18 cellular contexts compared by ENCODE assay signal in genomic region chr3:158379517-158379916, GRCh38.
DNase-seq lines count a peak whose midpoint lies in the region; ATAC-seq, FAIRE-seq and TF ChIP-seq lines count a peak whose summit lies in the region.
"Had no signal": no experiment of that assay in that cellular context is flagged by ENCODE, and none has a peak within 500 bp of the region (broad histone marks: within the 10 kb centered on the region; RNA-seq: fewer than 3 reads in every experiment).

No MANE protein-coding gene starts in this region.

- no peaks in the 10 kb centered on the region for H3K27me3 Mint-ChIP-seq in neural crest cell (ENCODE audit: low read depth)
- H3K27me3 Mint-ChIP-seq in naive thymus-derived CD8-positive, alpha-beta T cell = no peaks in the 10 kb centered on the region
- H3K27me3 Mint-ChIP-seq: CD4-positive, alpha-beta T cell had no signal

- H3K9me3 Mint-ChIP-seq in neural crest cell = no peaks in the 10 kb centered on the region
- H3K9me3 Mint-ChIP-seq in naive thymus-derived CD8-positive, alpha-beta T cell = peaks cover 0 to 5% (median 0%) of the 10 kb centered on the region in 9 donors
- H3K9me3 Mint-ChIP-seq: CD4-positive, alpha-beta T cell had no signal

- no peak overlapping the region for H3K4me2 ChIP-seq in IMR-90 (ENCODE audit: low read depth, low read length)
- H3K4me2 ChIP-seq: BLaER1 had no signal

- H3K56ac ChIP-seq in IMR-90 (ENCODE audit: extremely low read depth, insufficient read depth, low read length) = no peak overlapping the region

- TF ChIP-seq POLR2A in IMR-90 (IDR thresholded peaks at IDR 0.05; ENCODE audit: low read depth, low read length) = no peak

- H3K9me1 ChIP-seq in IMR-90 (ENCODE audit: insufficient read depth, low read length) = no peaks in the 10 kb centered on the region

- no peak overlapping the region for H3K18ac ChIP-seq in IMR-90 (ENCODE audit: low read depth, low read length)

- H3K27me3 ChIP-seq in IMR-90 (ENCODE audit: control insufficient read depth, insufficient read depth, low read length) (no peaks in the 10 kb centered on the region), bronchial epithelial cell (ENCODE audit: control insufficient read depth, insufficient read depth, low read length) (no peaks in the 10 kb centered on the region)
- H3K27me3 ChIP-seq: BLaER1 had no signal

- no peak overlapping the region for H3K4me3 ChIP-seq in IMR-90 (ENCODE audit: insufficient read depth, low read depth, low read length)
- H3K4me3 ChIP-seq in bronchial epithelial cell (ENCODE audit: low read depth, low read length) = no peak overlapping the region
- H3K4me3 ChIP-seq: BLaER1 had no signal

- no peak overlapping the region for H3K14ac ChIP-seq in IMR-90 (replicated peaks; ENCODE audit: low read depth, low read length)

- intact Hi-C loops in IMR-90 (cut with micrococcal nuclease) = no loop called here

- DNase-seq in IMR-90 (no peak), MV-4-11 (lab: John Stamatoyannopoulos, UW) (peak; percentile 42), bronchial epithelial cell (ENCODE audit: low read depth) (peak; percentile 11), neural crest cell (ENCODE audit: low read depth, low spot score) (no peak), epidermal melanocyte (ENCODE audit: insufficient read length, low spot score) (no peak)
- DNase-seq in naive thymus-derived CD8-positive, alpha-beta T cell = no peak
- DNase-seq: CD4-positive, alpha-beta T cell; COR-L47; DMS79; MM.1S; NCI-H1105 treated with DMSO at 0.1 percent for 48 hours; NCI-H2029 treated with DMSO at 0.1 percent for 48 hours; NCI-H446; NCI-H526; OCI-M1 had no signal

- POLR2A ChIA-PET in IMR-90 (lab: Charles Lee; ENCODE audit: unreplicated experiment) = interaction anchor here (0.6 kb wide), 1 partner anchor 128 kb away, joined by 3 read pairs; no protein-coding TSS in a partner anchor
- POLR2A ChIA-PET in naive thymus-derived CD8-positive, alpha-beta T cell (lab: Charles Lee) = no interaction called here

- TF ChIP-seq CTCF in IMR-90 (conservative IDR thresholded peaks at IDR 0.05; ENCODE audit: low read depth, low read length) (no peak), bronchial epithelial cell (IDR thresholded peaks at IDR 0.05; ENCODE audit: insufficient read depth, low read length, severe bottlenecking) (no peak), neural crest cell (conservative IDR thresholded peaks at IDR 0.05) (no peak)

- WGBS in IMR-90 (ENCODE audit: extremely low coverage in 2 of 2, insufficient read length in 1 of 2), 2 experiments = 93% methylated on average over 2 of the region's 4 CpGs; no CpG with 5 or more reads in 1 of the 2 experiments

- H4K20me1 ChIP-seq in IMR-90 (ENCODE audit: insufficient read depth, low read length) = no peaks in the 10 kb centered on the region
- H4K20me1 ChIP-seq: BLaER1 had no signal

- no peak overlapping the region for H2BK120ac ChIP-seq in IMR-90 (ENCODE audit: low read depth, low read length)

- ATAC-seq in IMR-90 (ENCODE audit: low read depth) = no peak
- no peak for ATAC-seq in GM18867 (IDR thresholded peaks at IDR 0.05; ENCODE audit: unreplicated experiment)
- ATAC-seq in naive thymus-derived CD8-positive, alpha-beta T cell = no peak

- H3K4me3 Mint-ChIP-seq in neural crest cell = no peak overlapping the region
- H3K4me3 Mint-ChIP-seq in naive thymus-derived CD8-positive, alpha-beta T cell = no peak overlapping the region
- H3K4me3 Mint-ChIP-seq: CD4-positive, alpha-beta T cell had no signal

- H4K91ac ChIP-seq in IMR-90 (ENCODE audit: insufficient read depth, low read depth, low read length) = no peak overlapping the region

- H2AFZ ChIP-seq in IMR-90 (replicated peaks; ENCODE audit: low read length, poor library complexity) = no peak overlapping the region

- no peak overlapping the region for H2AK9ac ChIP-seq in IMR-90 (replicated peaks; ENCODE audit: low read depth, low read length, poor library complexity)

- no peaks in the 10 kb centered on the region for H3K36me3 Mint-ChIP-seq in neural crest cell (ENCODE audit: low read depth)
- H3K36me3 Mint-ChIP-seq in naive thymus-derived CD8-positive, alpha-beta T cell = peaks cover 5 to 12% (median 7%) of the 10 kb centered on the region in 3 donors

- peaks cover 0 to 6% of the 10 kb centered on the region in 2 experiments; a peak in 1 of 4 replicates for H3K79me1 ChIP-seq in IMR-90 (ENCODE audit: low read depth in 1 of 2, low read length in 2 of 2)

- H2AK5ac ChIP-seq in IMR-90 (ENCODE audit: low read depth, low read length) = no peak overlapping the region

- H4K5ac ChIP-seq in IMR-90 (ENCODE audit: low read depth, low read length) = no peak overlapping the region

- H2BK5ac ChIP-seq in IMR-90 (ENCODE audit: low read depth, low read length, poor library complexity, severe bottlenecking) = peak overlapping the region; percentile 46

- H3K4me1 ChIP-seq in IMR-90 (ENCODE audit: control insufficient read depth, insufficient read depth, low read length) = no peaks in the 10 kb centered on the region
- H3K4me1 ChIP-seq: BLaER1 had no signal

- H3K36me3 ChIP-seq in IMR-90 (ENCODE audit: control insufficient read depth, insufficient read depth, low read length) = no peaks in the 10 kb centered on the region
- H3K36me3 ChIP-seq in bronchial epithelial cell (ENCODE audit: control insufficient read depth, insufficient read depth, low read length) = no peaks in the 10 kb centered on the region
- H3K36me3 ChIP-seq: BLaER1 had no signal

- CTCF ChIA-PET in IMR-90 (lab: Yijun Ruan, JAX) = no interaction called here

- no peak overlapping the region for H3K23ac ChIP-seq in IMR-90 (ENCODE audit: low read depth, low read length)

- peaks cover 9% of the 10 kb centered on the region for H3K4me1 Mint-ChIP-seq in neural crest cell
- H3K4me1 Mint-ChIP-seq in naive thymus-derived CD8-positive, alpha-beta T cell = peaks cover 0 to 7% (median 2%) of the 10 kb centered on the region in 4 donors

- H2BK15ac ChIP-seq in IMR-90 (ENCODE audit: low read depth, low read length) = no peak overlapping the region

- peak overlapping the region; percentile 81 for H3K27ac Mint-ChIP-seq in neural crest cell (ENCODE audit: unreplicated experiment)
- no peak overlapping the region for H3K27ac Mint-ChIP-seq in naive thymus-derived CD8-positive, alpha-beta T cell
- H3K27ac Mint-ChIP-seq: CD4-positive, alpha-beta T cell had no signal

- H2BK20ac ChIP-seq in IMR-90 (ENCODE audit: low read depth, low read length) = no peak overlapping the region

- BruUV-seq in IMR-90 (replicated peaks; lab: Mats Ljungman, UMichigan) = no TSS peak

- H3K4ac ChIP-seq in IMR-90 (ENCODE audit: low read depth, low read length) = no peak overlapping the region

- no peak for TF ChIP-seq RAD21 in IMR-90 (IDR thresholded peaks at IDR 0.05; ENCODE audit: low read length)

- in situ Hi-C loops in IMR-90 (cut with MboI; ENCODE audit: low sequenced_read_pairs) = no loop called here

- H4K8ac ChIP-seq in IMR-90 (ENCODE audit: low read depth in 2 of 2, low read length in 2 of 2) = no peak overlapping the region

- dilution Hi-C loops in IMR-90 (cut with HindIII; ENCODE audit: low sequenced_read_pairs, unreplicated experiment) = no loop called here

- no peak overlapping the region for H3K9ac ChIP-seq in IMR-90 (ENCODE audit: low read depth, low read length)
- H3K9ac ChIP-seq: BLaER1 had no signal

- H3K9me3 ChIP-seq in IMR-90 (ENCODE audit: control insufficient read depth, insufficient read depth, low read length) = no peaks in the 10 kb centered on the region
- H3K9me3 ChIP-seq: BLaER1 had no signal

- no peak overlapping the region for H3K27ac ChIP-seq in IMR-90 (ENCODE audit: insufficient read depth, low read length)
- H3K27ac ChIP-seq: BLaER1 had no signal

- no peak for FAIRE-seq in bronchial epithelial cell (lab: Jason Lieb, UNC)
- FAIRE-seq: RCC 7860 had no signal

TF ChIP-seq in IMR-90, 13 proteins besides CTCF, POLR2A, EP300 and RAD21:
- TF ChIP-seq FOS (IDR thresholded peaks at IDR 0.05; ENCODE audit: low read depth, low read length) (no peak), BHLHE40 (IDR thresholded peaks at IDR 0.05; ENCODE audit: low read depth, low read length) (no peak), MAFK (IDR thresholded peaks at IDR 0.05; ENCODE audit: low read depth, low read length) (no peak), CEBPB (IDR thresholded peaks at IDR 0.05; ENCODE audit: low read depth, low read length) (no peak), MXI1 (IDR thresholded peaks at IDR 0.05; ENCODE audit: borderline replicate concordance, low read depth, low read length) (no peak), RCOR1 (IDR thresholded peaks at IDR 0.05; ENCODE audit: insufficient replicate concordance, low read length) (no peak), RFX5 (IDR thresholded peaks at IDR 0.05; ENCODE audit: low read depth, low read length) (no peak), ELK1 (IDR thresholded peaks at IDR 0.05; ENCODE audit: borderline replicate concordance, low read depth, low read length) (no peak), CHD1 (IDR thresholded peaks at IDR 0.05; ENCODE audit: low read depth, low read length) (no peak), NFE2L2 (IDR thresholded peaks at IDR 0.05; ENCODE audit: low read depth, low read length) (no peak)
- TF ChIP-seq, protein P1, sequence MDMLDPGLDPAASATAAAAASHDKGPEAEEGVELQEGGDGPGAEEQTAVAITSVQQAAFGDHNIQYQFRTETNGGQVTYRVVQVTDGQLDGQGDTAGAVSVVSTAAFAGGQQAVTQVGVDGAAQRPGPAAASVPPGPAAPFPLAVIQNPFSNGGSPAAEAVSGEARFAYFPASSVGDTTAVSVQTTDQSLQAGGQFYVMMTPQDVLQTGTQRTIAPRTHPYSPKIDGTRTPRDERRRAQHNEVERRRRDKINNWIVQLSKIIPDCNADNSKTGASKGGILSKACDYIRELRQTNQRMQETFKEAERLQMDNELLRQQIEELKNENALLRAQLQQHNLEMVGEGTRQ (IDR thresholded peaks at IDR 0.05; ENCODE audit: low read depth, low read length) = no peak

Comparison
In these comparisons a context has a peak if more than half of its experiments do, and no peak if none do; other contexts are left out.
1. DNase-seq: peak in MV-4-11 (single experiment) and bronchial epithelial cell (single experiment); none in IMR-90 (single experiment), neural crest cell (single experiment), epidermal melanocyte (single experiment) and naive thymus-derived CD8-positive, alpha-beta T cell (0 of 10).